Comparison of ENCODE assay signal across 9 cellular contexts in genomic region chr17:43019418-43019817, GRCh38. TPM values are rescaled to one million over a fixed set of nuclear protein-coding genes. Genes with fewer than 3 reads are reported as not detected.
DNase-seq lines count a peak whose midpoint lies in the region; ATAC-seq and TF ChIP-seq lines count a peak whose summit lies in the region.
"Had no signal": no experiment of that assay in that cellular context is flagged by ENCODE, and none has a peak within 500 bp of the region (broad histone marks: within the 10 kb centered on the region; RNA-seq: fewer than 3 reads in every experiment).

No MANE protein-coding gene starts in this region.

- no peaks in the 10 kb centered on the region for H3K27me3 ChIP-seq in breast epithelium
- peaks cover 3% of the 10 kb centered on the region for H3K27me3 ChIP-seq in transverse colon

- H3K9me3 Mint-ChIP-seq in activated CD4-positive, alpha-beta T cell treated with anti-CD3 and anti-CD28 coated beads, Interleukin-2, amount 10 ng/mL, durations not matched to agents 24 days and 14 days: no peaks in the 10 kb centered on the region
- no peaks in the 10 kb centered on the region for H3K9me3 Mint-ChIP-seq in mesothelial cell of epicardium

- no peak for TF ChIP-seq POLR2A in breast epithelium (IDR thresholded peaks at IDR 0.05)
- no peak for TF ChIP-seq POLR2A in transverse colon (IDR thresholded peaks at IDR 0.05)

- no peaks in the 10 kb centered on the region for H3K4me1 ChIP-seq in breast epithelium
- peaks cover 6 to 47% (median 27%) of the 10 kb centered on the region in 4 donors for H3K4me1 ChIP-seq in transverse colon

- intact Hi-C loops in activated CD4-positive, alpha-beta T cell treated with anti-CD3 and anti-CD28 coated beads, Interleukin-2, amount 10 ng/mL, durations not matched to agents 24 days and 14 days (cut with micrococcal nuclease): no loop called here
- intact Hi-C loops in breast epithelium (cut with DNase I; ENCODE audit: low total_unique reads): loop anchor here (10.0 kb wide), 1 partner anchor 325 kb away; no protein-coding TSS in a partner anchor
- intact Hi-C loops in transverse colon (cut with DNase I; ENCODE audit: low total_unique reads): loop anchor here (10.0 kb wide), 1 partner anchor 295 kb away; no protein-coding TSS in a partner anchor

- ATAC-seq in GM21367 (IDR thresholded peaks at IDR 0.05; ENCODE audit: unreplicated experiment): no peak
- no peak for ATAC-seq in HG03135 (IDR thresholded peaks at IDR 0.05; ENCODE audit: unreplicated experiment)

- peaks cover 4% of the 10 kb centered on the region for H3K27me3 Mint-ChIP-seq in activated CD4-positive, alpha-beta T cell treated with anti-CD3 and anti-CD28 coated beads, Interleukin-2, amount 10 ng/mL, durations not matched to agents 24 days and 14 days
- H3K27me3 Mint-ChIP-seq in mesothelial cell of epicardium (ENCODE audit: low read depth): no peaks in the 10 kb centered on the region

- H3K36me3 Mint-ChIP-seq in activated CD4-positive, alpha-beta T cell treated with anti-CD3 and anti-CD28 coated beads, Interleukin-2, amount 10 ng/mL, durations not matched to agents 24 days and 14 days (ENCODE audit: low read depth): peaks cover 2% of the 10 kb centered on the region
- peaks cover 7% of the 10 kb centered on the region for H3K36me3 Mint-ChIP-seq in mesothelial cell of epicardium

- H3K27ac ChIP-seq in breast epithelium (peak overlapping the region; percentile 43 to 83), transverse colon (peak overlapping the region; percentile 85 to 91 (median 90))

- peak overlapping the region; percentile 5 for H3K4me3 Mint-ChIP-seq in activated CD4-positive, alpha-beta T cell treated with anti-CD3 and anti-CD28 coated beads, Interleukin-2, amount 10 ng/mL, durations not matched to agents 24 days and 14 days
- H3K4me3 Mint-ChIP-seq in mesothelial cell of epicardium: peak overlapping the region; percentile 96

- TF ChIP-seq CTCF in breast epithelium (IDR thresholded peaks at IDR 0.05) (no peak), mesothelial cell of epicardium (IDR thresholded peaks at IDR 0.05; ENCODE audit: unreplicated experiment) (no peak), transverse colon (IDR thresholded peaks at IDR 0.05) (no peak)

- H3K9me3 ChIP-seq in breast epithelium (no peaks in the 10 kb centered on the region), transverse colon (no peaks in the 10 kb centered on the region)

- no peak for DNase-seq in activated CD4-positive, alpha-beta T cell treated with anti-CD3 and anti-CD28 coated beads, Interleukin-2, amount 10 ng/mL, durations not matched to agents 24 days and 14 days
- no peak for DNase-seq in activated CD4-positive, alpha-beta T cell treated with anti-CD3 and anti-CD28 coated beads, Interleukin-2, amount 50 U/mL, for 4 hours
- no peak for DNase-seq in breast epithelium (ENCODE audit: low spot score in 2 of 2)
- no peak for DNase-seq in mesothelial cell of epicardium (ENCODE audit: low spot score in 2 of 2, unreplicated experiment in 2 of 2)
- DNase-seq in transverse colon: peak; percentile 44
- no peak for DNase-seq in DMS 273 treated with DMSO at 0.1 percent for 48 hours (lab: John Stamatoyannopoulos, UW)
- DNase-seq: NCI-H526 had no signal

- in situ Hi-C loops in transverse colon (cut with MboI; ENCODE audit: low pct_ligation_motif_present in 1 of 4, low pct_unique_long_range_greater_than_20kb in 1 of 4, low sequenced_read_pairs in 3 of 4): loop anchor here in 1 of 4 donors (25.0 kb wide), 1 partner anchor 318 kb away; no protein-coding TSS in a partner anchor

- H3K4me1 Mint-ChIP-seq in activated CD4-positive, alpha-beta T cell treated with anti-CD3 and anti-CD28 coated beads, Interleukin-2, amount 10 ng/mL, durations not matched to agents 24 days and 14 days: peaks cover 23% of the 10 kb centered on the region
- peaks cover 35% of the 10 kb centered on the region for H3K4me1 Mint-ChIP-seq in mesothelial cell of epicardium

- H3K36me3 ChIP-seq in breast epithelium (no peaks in the 10 kb centered on the region), transverse colon (no peaks in the 10 kb centered on the region)

- no peak for TF ChIP-seq EP300 in transverse colon (IDR thresholded peaks at IDR 0.05; ENCODE audit: low read depth)

- H3K4me3 ChIP-seq in breast epithelium: peak overlapping the region; percentile 4 to 100 (median 90)
- peak overlapping the region in 1 of 4 donors; percentile 87 for H3K4me3 ChIP-seq in transverse colon

- 16 to 35% methylated on average over 3 to 7 of the region's 7 CpGs for WGBS in transverse colon (ENCODE audit: low coverage in 1 of 2), 2 donors

- H3K27ac Mint-ChIP-seq in activated CD4-positive, alpha-beta T cell treated with anti-CD3 and anti-CD28 coated beads, Interleukin-2, amount 10 ng/mL, durations not matched to agents 24 days and 14 days: no peak overlapping the region
- H3K27ac Mint-ChIP-seq in mesothelial cell of epicardium: peak overlapping the region; percentile 96

RNA-seq across cellular contexts. Expression of gene VAT1, which starts 2.8 kb away (rescaled TPM):
- 17.9 and 18.8 TPM in 2 replicates for total RNA-seq in activated CD4-positive, alpha-beta T cell treated with anti-CD3 and anti-CD28 coated beads, Interleukin-2, amount 10 ng/mL, durations not matched to agents 24 days and 14 days
- total RNA-seq in breast epithelium (100 to 1,000 TPM; 125 to 402 (median 173) TPM), mesothelial cell of epicardium (211 to 222 TPM (median 211 TPM) in 3 replicates), transverse colon (10 to 100 TPM; 26.2 to 94.1 (median 65.7) TPM)

RNA-seq across cellular contexts. Expression of gene RND2, which starts 5.6 kb away (rescaled TPM):
- 0.07 TPM in 2 replicates for total RNA-seq in activated CD4-positive, alpha-beta T cell treated with anti-CD3 and anti-CD28 coated beads, Interleukin-2, amount 10 ng/mL, durations not matched to agents 24 days and 14 days
- total RNA-seq in breast epithelium (1 to 10 TPM in 2 of 3 donors, under 1 TPM in 1; 0.16 to 2.0 (median 1.3) TPM), mesothelial cell of epicardium (7.6 to 8.7 TPM (median 8.7 TPM) in 3 replicates), transverse colon (under 1 TPM in 2 of 4 donors, not detected in 2; 0.41 to 0.64 TPM)

RNA-seq across cellular contexts. Expression of gene IFI35, which starts 12.8 kb away (rescaled TPM):
- total RNA-seq in activated CD4-positive, alpha-beta T cell treated with anti-CD3 and anti-CD28 coated beads, Interleukin-2, amount 10 ng/mL, durations not matched to agents 24 days and 14 days: 51.9 and 55.2 TPM in 2 replicates
- total RNA-seq in breast epithelium (10 to 100 TPM; 16.2 to 42.3 (median 31.0) TPM), mesothelial cell of epicardium (5.6 to 6.3 TPM (median 5.9 TPM) in 3 replicates), transverse colon (10 to 100 TPM; 11.5 to 81.1 (median 47.2) TPM)

RNA-seq across cellular contexts. Expression of gene RPL27, which starts 21.2 kb away (rescaled TPM):
- 1,178 and 1,206 TPM in 2 replicates for total RNA-seq in activated CD4-positive, alpha-beta T cell treated with anti-CD3 and anti-CD28 coated beads, Interleukin-2, amount 10 ng/mL, durations not matched to agents 24 days and 14 days
- total RNA-seq in breast epithelium (1,000 to 10,000 TPM; 1,150 to 3,519 (median 1,958) TPM), mesothelial cell of epicardium (1,019 to 1,067 TPM (median 1,060 TPM) in 3 replicates), transverse colon (100 to 1,000 TPM; 243 to 836 (median 677) TPM)

RNA-seq across cellular contexts. Expression of gene RUNDC1, which starts 39.1 kb away (rescaled TPM):
- 20.2 and 20.5 TPM in 2 replicates for total RNA-seq in activated CD4-positive, alpha-beta T cell treated with anti-CD3 and anti-CD28 coated beads, Interleukin-2, amount 10 ng/mL, durations not matched to agents 24 days and 14 days
- total RNA-seq in breast epithelium (10 to 100 TPM in 2 of 3 donors, 1 to 10 TPM in 1; 8.6 to 25.8 (median 22.3) TPM), mesothelial cell of epicardium (13.1 to 13.9 TPM (median 13.2 TPM) in 3 replicates), transverse colon (10 to 100 TPM; 18.1 to 43.8 (median 27.8) TPM)
